ENCODE assay signal across 1 cellular context in the genomic region with DNA sequence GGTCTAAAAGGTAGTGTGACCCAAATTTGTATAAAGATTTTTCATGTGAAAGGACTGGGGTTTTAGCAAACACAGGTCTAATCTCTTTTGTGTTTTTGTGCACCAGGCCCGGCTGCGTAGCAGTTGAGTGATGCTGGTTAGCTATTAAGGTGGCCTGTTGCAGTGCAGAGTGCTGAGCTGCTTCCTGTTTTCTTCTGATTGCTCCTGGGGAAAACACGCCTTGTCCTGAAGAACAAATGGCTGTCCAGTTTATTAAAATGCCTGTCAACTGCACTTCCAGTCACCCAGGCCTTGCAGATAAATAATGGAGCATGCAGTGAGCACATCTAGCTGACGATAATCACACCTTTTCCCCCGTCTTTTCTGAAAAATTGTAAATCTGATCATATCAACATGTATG.
TF ChIP-seq lines count a peak whose summit lies in the region.

No MANE protein-coding gene starts in this region.

TF ChIP-seq in HepG2, 621 proteins besides CTCF, POLR2A, EP300 and RAD21 (continued from another document and continues in another):
- TF ChIP-seq, protein P1, sequence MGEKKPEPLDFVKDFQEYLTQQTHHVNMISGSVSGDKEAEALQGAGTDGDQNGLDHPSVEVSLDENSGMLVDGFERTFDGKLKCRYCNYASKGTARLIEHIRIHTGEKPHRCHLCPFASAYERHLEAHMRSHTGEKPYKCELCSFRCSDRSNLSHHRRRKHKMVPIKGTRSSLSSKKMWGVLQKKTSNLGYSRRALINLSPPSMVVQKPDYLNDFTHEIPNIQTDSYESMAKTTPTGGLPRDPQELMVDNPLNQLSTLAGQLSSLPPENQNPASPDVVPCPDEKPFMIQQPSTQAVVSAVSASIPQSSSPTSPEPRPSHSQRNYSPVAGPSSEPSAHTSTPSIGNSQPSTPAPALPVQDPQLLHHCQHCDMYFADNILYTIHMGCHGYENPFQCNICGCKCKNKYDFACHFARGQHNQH (CRISPR knock-in tag; IDR thresholded peaks at IDR 0.05): peak; percentile 70; the same call in 1 of the 2 replicates
- TF ChIP-seq, protein P2, sequence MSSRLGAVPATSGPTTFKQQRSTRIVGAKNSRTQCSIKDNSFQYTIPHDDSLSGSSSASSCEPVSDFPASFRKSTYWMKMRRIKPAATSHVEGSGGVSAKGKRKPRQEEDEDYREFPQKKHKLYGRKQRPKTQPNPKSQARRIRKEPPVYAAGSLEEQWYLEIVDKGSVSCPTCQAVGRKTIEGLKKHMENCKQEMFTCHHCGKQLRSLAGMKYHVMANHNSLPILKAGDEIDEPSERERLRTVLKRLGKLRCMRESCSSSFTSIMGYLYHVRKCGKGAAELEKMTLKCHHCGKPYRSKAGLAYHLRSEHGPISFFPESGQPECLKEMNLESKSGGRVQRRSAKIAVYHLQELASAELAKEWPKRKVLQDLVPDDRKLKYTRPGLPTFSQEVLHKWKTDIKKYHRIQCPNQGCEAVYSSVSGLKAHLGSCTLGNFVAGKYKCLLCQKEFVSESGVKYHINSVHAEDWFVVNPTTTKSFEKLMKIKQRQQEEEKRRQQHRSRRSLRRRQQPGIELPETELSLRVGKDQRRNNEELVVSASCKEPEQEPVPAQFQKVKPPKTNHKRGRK (CRISPR knock-in tag; IDR thresholded peaks at IDR 0.05): no peak
- TF ChIP-seq, protein P3, sequence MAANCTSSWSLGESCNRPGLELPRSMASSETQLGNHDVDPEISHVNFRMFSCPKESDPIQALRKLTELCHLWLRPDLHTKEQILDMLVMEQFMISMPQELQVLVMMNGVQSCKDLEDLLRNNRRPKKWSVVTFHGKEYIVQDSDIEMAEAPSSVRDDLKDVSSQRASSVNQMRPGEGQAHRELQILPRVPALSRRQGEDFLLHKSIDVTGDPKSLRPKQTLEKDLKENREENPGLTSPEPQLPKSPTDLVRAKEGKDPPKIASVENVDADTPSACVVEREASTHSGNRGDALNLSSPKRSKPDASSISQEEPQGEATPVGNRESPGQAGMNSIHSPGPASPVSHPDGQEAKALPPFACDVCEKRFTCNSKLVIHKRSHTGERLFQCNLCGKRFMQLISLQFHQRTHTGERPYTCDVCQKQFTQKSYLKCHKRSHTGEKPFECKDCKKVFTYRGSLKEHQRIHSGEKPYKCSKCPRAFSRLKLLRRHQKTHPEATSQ (CRISPR knock-in tag; IDR thresholded peaks at IDR 0.05; ENCODE audit: borderline replicate concordance): no peak
- TF ChIP-seq HDAC2 (CRISPR knock-in tag; IDR thresholded peaks at IDR 0.05) (peak; percentile 32; the same call in 1 of the 2 replicates), ZNF614 (CRISPR knock-in tag; IDR thresholded peaks at IDR 0.05; ENCODE audit: borderline replicate concordance) (peak; percentile 43), SPEN (CRISPR knock-in tag; IDR thresholded peaks at IDR 0.05; ENCODE audit: low read depth) (peak; percentile 45; the same call in 1 of the 2 replicates), ELF3 (CRISPR knock-in tag; IDR thresholded peaks at IDR 0.05) (peak; percentile 62), HOXA7 (CRISPR knock-in tag; IDR thresholded peaks at IDR 0.05) (no peak), ETV5 (CRISPR knock-in tag; IDR thresholded peaks at IDR 0.05; ENCODE audit: borderline replicate concordance) (peak; percentile 60; the same call in 1 of the 2 replicates), TBX3 (IDR thresholded peaks at IDR 0.05; ENCODE audit: borderline replicate concordance) (no peak), TSC22D2 (CRISPR knock-in tag; IDR thresholded peaks at IDR 0.05; ENCODE audit: borderline replicate concordance) (0 out of 2 replicates have a peak, but pooled peaks have one; percentile 2), ZNF343 (CRISPR knock-in tag; IDR thresholded peaks at IDR 0.05) (no peak), GATAD2A (CRISPR knock-in tag; IDR thresholded peaks at IDR 0.05) (peak; percentile 60), SP4 (CRISPR knock-in tag; IDR thresholded peaks at IDR 0.05) (no peak), ZNF292 (CRISPR knock-in tag; IDR thresholded peaks at IDR 0.05; ENCODE audit: borderline replicate concordance, low read depth) (peak; percentile 50; the same call in 1 of the 2 replicates), YEATS4 (CRISPR knock-in tag; IDR thresholded peaks at IDR 0.05; ENCODE audit: borderline replicate concordance) (peak; percentile 42; the same call in 1 of the 2 replicates), ZNF296 (CRISPR knock-in tag; conservative IDR thresholded peaks at IDR 0.05) (no peak), TEAD3 (CRISPR knock-in tag; optimal IDR thresholded peaks at IDR 0.05; ENCODE audit: borderline replicate concordance) (peak; percentile 38), ISL2 (CRISPR knock-in tag; IDR thresholded peaks at IDR 0.05) (0 out of 2 replicates have a peak, but pooled peaks have one; percentile 42), ZMAT3 (CRISPR knock-in tag; conservative IDR thresholded peaks at IDR 0.05) (0 out of 2 replicates have a peak, but pooled peaks have one; percentile 27)
- TF ChIP-seq, protein P4, sequence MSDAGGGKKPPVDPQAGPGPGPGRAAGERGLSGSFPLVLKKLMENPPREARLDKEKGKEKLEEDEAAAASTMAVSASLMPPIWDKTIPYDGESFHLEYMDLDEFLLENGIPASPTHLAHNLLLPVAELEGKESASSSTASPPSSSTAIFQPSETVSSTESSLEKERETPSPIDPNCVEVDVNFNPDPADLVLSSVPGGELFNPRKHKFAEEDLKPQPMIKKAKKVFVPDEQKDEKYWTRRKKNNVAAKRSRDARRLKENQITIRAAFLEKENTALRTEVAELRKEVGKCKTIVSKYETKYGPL (CRISPR knock-in tag; IDR thresholded peaks at IDR 0.05): 0 out of 2 replicates have a peak, but pooled peaks have one; percentile 32
- TF ChIP-seq, protein P5, sequence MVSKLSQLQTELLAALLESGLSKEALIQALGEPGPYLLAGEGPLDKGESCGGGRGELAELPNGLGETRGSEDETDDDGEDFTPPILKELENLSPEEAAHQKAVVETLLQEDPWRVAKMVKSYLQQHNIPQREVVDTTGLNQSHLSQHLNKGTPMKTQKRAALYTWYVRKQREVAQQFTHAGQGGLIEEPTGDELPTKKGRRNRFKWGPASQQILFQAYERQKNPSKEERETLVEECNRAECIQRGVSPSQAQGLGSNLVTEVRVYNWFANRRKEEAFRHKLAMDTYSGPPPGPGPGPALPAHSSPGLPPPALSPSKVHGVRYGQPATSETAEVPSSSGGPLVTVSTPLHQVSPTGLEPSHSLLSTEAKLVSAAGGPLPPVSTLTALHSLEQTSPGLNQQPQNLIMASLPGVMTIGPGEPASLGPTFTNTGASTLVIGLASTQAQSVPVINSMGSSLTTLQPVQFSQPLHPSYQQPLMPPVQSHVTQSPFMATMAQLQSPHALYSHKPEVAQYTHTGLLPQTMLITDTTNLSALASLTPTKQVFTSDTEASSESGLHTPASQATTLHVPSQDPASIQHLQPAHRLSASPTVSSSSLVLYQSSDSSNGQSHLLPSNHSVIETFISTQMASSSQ (IDR thresholded peaks at IDR 0.05; ENCODE audit: low read depth): peak; percentile 53; the same call in 1 of the 2 replicates
- TF ChIP-seq, protein P5 (CRISPR knock-in tag; IDR thresholded peaks at IDR 0.05; ENCODE audit: borderline replicate concordance): peak; percentile 26; the same call in 1 of the 2 replicates
- TF ChIP-seq, protein P6, sequence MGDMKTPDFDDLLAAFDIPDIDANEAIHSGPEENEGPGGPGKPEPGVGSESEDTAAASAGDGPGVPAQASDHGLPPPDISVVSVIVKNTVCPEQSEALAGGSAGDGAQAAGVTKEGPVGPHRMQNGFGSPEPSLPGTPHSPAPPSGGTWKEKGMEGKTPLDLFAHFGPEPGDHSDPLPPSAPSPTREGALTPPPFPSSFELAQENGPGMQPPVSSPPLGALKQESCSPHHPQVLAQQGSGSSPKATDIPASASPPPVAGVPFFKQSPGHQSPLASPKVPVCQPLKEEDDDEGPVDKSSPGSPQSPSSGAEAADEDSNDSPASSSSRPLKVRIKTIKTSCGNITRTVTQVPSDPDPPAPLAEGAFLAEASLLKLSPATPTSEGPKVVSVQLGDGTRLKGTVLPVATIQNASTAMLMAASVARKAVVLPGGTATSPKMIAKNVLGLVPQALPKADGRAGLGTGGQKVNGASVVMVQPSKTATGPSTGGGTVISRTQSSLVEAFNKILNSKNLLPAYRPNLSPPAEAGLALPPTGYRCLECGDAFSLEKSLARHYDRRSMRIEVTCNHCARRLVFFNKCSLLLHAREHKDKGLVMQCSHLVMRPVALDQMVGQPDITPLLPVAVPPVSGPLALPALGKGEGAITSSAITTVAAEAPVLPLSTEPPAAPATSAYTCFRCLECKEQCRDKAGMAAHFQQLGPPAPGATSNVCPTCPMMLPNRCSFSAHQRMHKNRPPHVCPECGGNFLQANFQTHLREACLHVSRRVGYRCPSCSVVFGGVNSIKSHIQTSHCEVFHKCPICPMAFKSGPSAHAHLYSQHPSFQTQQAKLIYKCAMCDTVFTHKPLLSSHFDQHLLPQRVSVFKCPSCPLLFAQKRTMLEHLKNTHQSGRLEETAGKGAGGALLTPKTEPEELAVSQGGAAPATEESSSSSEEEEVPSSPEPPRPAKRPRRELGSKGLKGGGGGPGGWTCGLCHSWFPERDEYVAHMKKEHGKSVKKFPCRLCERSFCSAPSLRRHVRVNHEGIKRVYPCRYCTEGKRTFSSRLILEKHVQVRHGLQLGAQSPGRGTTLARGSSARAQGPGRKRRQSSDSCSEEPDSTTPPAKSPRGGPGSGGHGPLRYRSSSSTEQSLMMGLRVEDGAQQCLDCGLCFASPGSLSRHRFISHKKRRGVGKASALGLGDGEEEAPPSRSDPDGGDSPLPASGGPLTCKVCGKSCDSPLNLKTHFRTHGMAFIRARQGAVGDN (CRISPR knock-in tag; IDR thresholded peaks at IDR 0.05): no peak
- TF ChIP-seq, protein P7, sequence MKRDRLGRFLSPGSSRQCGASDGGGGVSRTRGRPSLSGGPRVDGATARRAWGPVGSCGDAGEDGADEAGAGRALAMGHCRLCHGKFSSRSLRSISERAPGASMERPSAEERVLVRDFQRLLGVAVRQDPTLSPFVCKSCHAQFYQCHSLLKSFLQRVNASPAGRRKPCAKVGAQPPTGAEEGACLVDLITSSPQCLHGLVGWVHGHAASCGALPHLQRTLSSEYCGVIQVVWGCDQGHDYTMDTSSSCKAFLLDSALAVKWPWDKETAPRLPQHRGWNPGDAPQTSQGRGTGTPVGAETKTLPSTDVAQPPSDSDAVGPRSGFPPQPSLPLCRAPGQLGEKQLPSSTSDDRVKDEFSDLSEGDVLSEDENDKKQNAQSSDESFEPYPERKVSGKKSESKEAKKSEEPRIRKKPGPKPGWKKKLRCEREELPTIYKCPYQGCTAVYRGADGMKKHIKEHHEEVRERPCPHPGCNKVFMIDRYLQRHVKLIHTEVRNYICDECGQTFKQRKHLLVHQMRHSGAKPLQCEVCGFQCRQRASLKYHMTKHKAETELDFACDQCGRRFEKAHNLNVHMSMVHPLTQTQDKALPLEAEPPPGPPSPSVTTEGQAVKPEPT (CRISPR knock-in tag; IDR thresholded peaks at IDR 0.05; ENCODE audit: low read depth): 0 out of 2 replicates have a peak, but pooled peaks have one; percentile 35
- TF ChIP-seq, protein P8, sequence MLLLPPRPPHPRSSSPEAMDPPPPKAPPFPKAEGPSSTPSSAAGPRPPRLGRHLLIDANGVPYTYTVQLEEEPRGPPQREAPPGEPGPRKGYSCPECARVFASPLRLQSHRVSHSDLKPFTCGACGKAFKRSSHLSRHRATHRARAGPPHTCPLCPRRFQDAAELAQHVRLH (CRISPR knock-in tag; IDR thresholded peaks at IDR 0.05; ENCODE audit: borderline replicate concordance, low read depth): peak; percentile 72; the same call in 1 of the 2 replicates
- TF ChIP-seq, protein P9, sequence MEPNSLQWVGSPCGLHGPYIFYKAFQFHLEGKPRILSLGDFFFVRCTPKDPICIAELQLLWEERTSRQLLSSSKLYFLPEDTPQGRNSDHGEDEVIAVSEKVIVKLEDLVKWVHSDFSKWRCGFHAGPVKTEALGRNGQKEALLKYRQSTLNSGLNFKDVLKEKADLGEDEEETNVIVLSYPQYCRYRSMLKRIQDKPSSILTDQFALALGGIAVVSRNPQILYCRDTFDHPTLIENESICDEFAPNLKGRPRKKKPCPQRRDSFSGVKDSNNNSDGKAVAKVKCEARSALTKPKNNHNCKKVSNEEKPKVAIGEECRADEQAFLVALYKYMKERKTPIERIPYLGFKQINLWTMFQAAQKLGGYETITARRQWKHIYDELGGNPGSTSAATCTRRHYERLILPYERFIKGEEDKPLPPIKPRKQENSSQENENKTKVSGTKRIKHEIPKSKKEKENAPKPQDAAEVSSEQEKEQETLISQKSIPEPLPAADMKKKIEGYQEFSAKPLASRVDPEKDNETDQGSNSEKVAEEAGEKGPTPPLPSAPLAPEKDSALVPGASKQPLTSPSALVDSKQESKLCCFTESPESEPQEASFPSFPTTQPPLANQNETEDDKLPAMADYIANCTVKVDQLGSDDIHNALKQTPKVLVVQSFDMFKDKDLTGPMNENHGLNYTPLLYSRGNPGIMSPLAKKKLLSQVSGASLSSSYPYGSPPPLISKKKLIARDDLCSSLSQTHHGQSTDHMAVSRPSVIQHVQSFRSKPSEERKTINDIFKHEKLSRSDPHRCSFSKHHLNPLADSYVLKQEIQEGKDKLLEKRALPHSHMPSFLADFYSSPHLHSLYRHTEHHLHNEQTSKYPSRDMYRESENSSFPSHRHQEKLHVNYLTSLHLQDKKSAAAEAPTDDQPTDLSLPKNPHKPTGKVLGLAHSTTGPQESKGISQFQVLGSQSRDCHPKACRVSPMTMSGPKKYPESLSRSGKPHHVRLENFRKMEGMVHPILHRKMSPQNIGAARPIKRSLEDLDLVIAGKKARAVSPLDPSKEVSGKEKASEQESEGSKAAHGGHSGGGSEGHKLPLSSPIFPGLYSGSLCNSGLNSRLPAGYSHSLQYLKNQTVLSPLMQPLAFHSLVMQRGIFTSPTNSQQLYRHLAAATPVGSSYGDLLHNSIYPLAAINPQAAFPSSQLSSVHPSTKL (CRISPR knock-in tag; IDR thresholded peaks at IDR 0.05): peak; percentile 48; the same call in 1 of the 2 replicates
- TF ChIP-seq, protein P10, sequence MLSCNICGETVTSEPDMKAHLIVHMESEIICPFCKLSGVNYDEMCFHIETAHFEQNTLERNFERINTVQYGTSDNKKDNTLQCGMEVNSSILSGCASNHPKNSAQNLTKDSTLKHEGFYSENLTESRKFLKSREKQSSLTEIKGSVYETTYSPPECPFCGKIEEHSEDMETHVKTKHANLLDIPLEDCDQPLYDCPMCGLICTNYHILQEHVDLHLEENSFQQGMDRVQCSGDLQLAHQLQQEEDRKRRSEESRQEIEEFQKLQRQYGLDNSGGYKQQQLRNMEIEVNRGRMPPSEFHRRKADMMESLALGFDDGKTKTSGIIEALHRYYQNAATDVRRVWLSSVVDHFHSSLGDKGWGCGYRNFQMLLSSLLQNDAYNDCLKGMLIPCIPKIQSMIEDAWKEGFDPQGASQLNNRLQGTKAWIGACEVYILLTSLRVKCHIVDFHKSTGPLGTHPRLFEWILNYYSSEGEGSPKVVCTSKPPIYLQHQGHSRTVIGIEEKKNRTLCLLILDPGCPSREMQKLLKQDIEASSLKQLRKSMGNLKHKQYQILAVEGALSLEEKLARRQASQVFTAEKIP (CRISPR knock-in tag; IDR thresholded peaks at IDR 0.05; ENCODE audit: borderline replicate concordance): no peak
